ENCODE assay signal across 17 cellular contexts in the genomic region with DNA sequence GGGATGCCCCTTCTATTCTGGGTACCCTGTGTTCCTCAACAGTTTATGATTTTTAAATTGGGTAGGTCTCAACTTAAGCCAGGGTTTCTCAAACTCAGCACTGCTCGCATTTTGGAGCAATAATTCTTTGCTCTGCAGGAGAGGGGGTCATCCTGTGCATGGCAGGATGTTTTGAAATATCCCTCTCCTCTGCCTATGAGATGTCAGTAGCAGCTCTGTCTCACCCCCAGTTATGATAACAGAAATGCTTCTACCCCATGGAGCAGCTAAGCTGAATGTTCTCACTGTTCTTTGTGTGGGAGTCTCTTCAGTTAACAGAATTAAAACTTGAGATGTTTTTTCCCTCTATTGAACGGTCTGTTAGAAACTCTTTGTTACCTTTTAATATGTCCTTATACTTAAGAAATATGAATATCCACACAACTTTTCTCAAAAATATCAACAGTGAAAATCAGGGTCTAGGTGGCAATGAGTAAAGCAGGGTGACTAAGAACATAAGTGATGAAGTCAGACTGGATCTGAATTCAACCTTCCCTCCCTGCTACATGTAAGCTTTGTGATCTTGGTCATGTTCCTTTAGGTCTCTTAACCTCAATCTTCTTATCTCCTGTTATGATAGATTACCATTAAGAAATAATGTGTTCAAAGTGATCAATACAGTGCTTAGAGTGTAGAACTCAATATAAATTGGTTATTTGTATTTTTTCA.
DNase-seq lines count a peak whose midpoint lies in the region; ATAC-seq, FAIRE-seq and TF ChIP-seq lines count a peak whose summit lies in the region.
"Had no signal": no experiment of that assay in that cellular context is flagged by ENCODE, and none has a peak within 500 bp of the region (broad histone marks: within the 10 kb centered on the region; RNA-seq: fewer than 3 reads in every experiment).

No MANE protein-coding gene starts in this region.

- H3K4me3 Mint-ChIP-seq in activated naive CD8-positive, alpha-beta T cell treated with anti-CD3 and anti-CD28 coated beads for 36 hours = peak overlapping the region; percentile 18
- H3K4me3 Mint-ChIP-seq in mesothelial cell of epicardium = no peak overlapping the region
- H3K4me3 Mint-ChIP-seq: WTC11 had no signal

- peak overlapping the region; percentile 65 for H3K27ac Mint-ChIP-seq in activated naive CD8-positive, alpha-beta T cell treated with anti-CD3 and anti-CD28 coated beads for 36 hours
- no peak overlapping the region for H3K27ac Mint-ChIP-seq in mesothelial cell of epicardium
- H3K27ac Mint-ChIP-seq: WTC11 had no signal

- peak; percentile 12 for DNase-seq in Ammon's horn (ENCODE audit: low spot score)
- DNase-seq in GM12892 (ENCODE audit: insufficient read length) = no peak
- no peak for DNase-seq in activated naive CD8-positive, alpha-beta T cell treated with anti-CD3 and anti-CD28 coated beads for 36 hours
- DNase-seq in right cardiac atrium = no peak
- no peak for DNase-seq in NCI-H2107 treated with DMSO at 0.1 percent for 48 hours (lab: John Stamatoyannopoulos, UW; ENCODE audit: unreplicated experiment)
- no peak for DNase-seq in NCI-H146 (lab: John Stamatoyannopoulos, UW)
- DNase-seq in mesothelial cell of epicardium (ENCODE audit: low spot score in 2 of 2, unreplicated experiment in 2 of 2) = no peak
- DNase-seq: AML-193, body of pancreas, DMS79 treated with DMSO at 0.1 percent for 48 hours, hippocampal formation, NCI-H1436 treated with DMSO at 0.1 percent for 48 hours, NCI-H526 had no signal

- intact Hi-C loops in right cardiac atrium (cut with DNase I) = no loop called here

- H3K9me3 Mint-ChIP-seq in activated naive CD8-positive, alpha-beta T cell treated with anti-CD3 and anti-CD28 coated beads for 36 hours = no peaks in the 10 kb centered on the region
- H3K9me3 Mint-ChIP-seq in mesothelial cell of epicardium = no peaks in the 10 kb centered on the region
- H3K9me3 Mint-ChIP-seq: WTC11 had no signal

- H3K4me3 ChIP-seq in right cardiac atrium (ENCODE audit: low read length) = no peak overlapping the region
- H3K4me3 ChIP-seq: body of pancreas, skin epidermis, suprapubic skin had no signal

- no peak for TF ChIP-seq CTCF in mesothelial cell of epicardium (IDR thresholded peaks at IDR 0.05; ENCODE audit: unreplicated experiment)

- 41% methylated on average over 2 of the region's 2 CpGs for WGBS in right cardiac atrium

- H3K27ac ChIP-seq in right cardiac atrium (ENCODE audit: low read length) = no peak overlapping the region
- H3K27ac ChIP-seq: body of pancreas, skin epidermis, suprapubic skin had no signal

- TF ChIP-seq POLR2A in GM12892 (IDR thresholded peaks at IDR 0.05; ENCODE audit: low read depth, low read length) = no peak

- H3K27me3 ChIP-seq in right cardiac atrium (ENCODE audit: control insufficient read depth, insufficient read depth) = no peaks in the 10 kb centered on the region
- H3K27me3 ChIP-seq: body of pancreas, suprapubic skin had no signal

- H3K9me3 ChIP-seq in right cardiac atrium (ENCODE audit: control insufficient read depth, low read length) = no peaks in the 10 kb centered on the region
- H3K9me3 ChIP-seq: body of pancreas, suprapubic skin had no signal

- H3K36me3 Mint-ChIP-seq in activated naive CD8-positive, alpha-beta T cell treated with anti-CD3 and anti-CD28 coated beads for 36 hours = peaks cover 32% of the 10 kb centered on the region
- H3K36me3 Mint-ChIP-seq in mesothelial cell of epicardium = no peaks in the 10 kb centered on the region
- H3K36me3 Mint-ChIP-seq: WTC11 had no signal

- no peaks in the 10 kb centered on the region for H3K27me3 Mint-ChIP-seq in activated naive CD8-positive, alpha-beta T cell treated with anti-CD3 and anti-CD28 coated beads for 36 hours
- H3K27me3 Mint-ChIP-seq in mesothelial cell of epicardium (ENCODE audit: low read depth) = no peaks in the 10 kb centered on the region

- no peaks in the 10 kb centered on the region for H3K4me1 ChIP-seq in right cardiac atrium (ENCODE audit: control insufficient read depth, insufficient read depth, low read length)
- H3K4me1 ChIP-seq: body of pancreas, suprapubic skin had no signal

- ATAC-seq in HG02852 (IDR thresholded peaks at IDR 0.05; ENCODE audit: unreplicated experiment) = peak; percentile 83
- ATAC-seq in right cardiac atrium = no peak
- ATAC-seq: body of pancreas, WTC11 had no signal

- FAIRE-seq in GM12892 (lab: Jason Lieb, UNC) = peak; percentile 78

- H3K4me1 Mint-ChIP-seq in activated naive CD8-positive, alpha-beta T cell treated with anti-CD3 and anti-CD28 coated beads for 36 hours = peaks cover 77% of the 10 kb centered on the region
- H3K4me1 Mint-ChIP-seq in mesothelial cell of epicardium = no peaks in the 10 kb centered on the region
